ENCODE assay signal across 28 cellular contexts in the genomic region with DNA sequence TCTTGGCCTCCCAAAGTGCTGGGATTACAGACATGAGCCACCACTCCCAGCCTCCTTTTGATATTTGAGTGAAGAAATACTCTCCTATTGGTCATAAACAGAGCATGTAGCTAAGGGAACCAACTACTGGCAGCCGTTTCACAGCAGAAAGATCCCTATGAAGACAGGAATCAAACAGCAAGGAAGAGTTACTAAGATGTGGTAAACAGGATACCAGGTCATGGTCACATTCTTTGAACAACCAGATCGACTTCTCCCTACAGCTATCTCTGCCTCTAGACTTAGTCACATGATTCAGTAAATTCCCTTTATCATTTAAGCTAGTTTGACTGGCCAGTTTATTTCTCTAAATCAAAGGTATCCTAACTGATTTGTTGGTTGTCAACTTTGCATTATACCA.
"Had no signal": no experiment of that assay in that cellular context is flagged by ENCODE, and none has a peak within 500 bp of the region (broad histone marks: within the 10 kb centered on the region; RNA-seq: fewer than 3 reads in every experiment).

No MANE protein-coding gene starts in this region.

- H3K9me3 Mint-ChIP-seq: activated naive CD4-positive, alpha-beta T cell treated with anti-CD3 and anti-CD28 coated beads, Interleukin-2, amount 50 U/mL, for 24 hours; activated naive CD8-positive, alpha-beta T cell treated with anti-CD3 and anti-CD28 coated beads, Interleukin-2, amount 50 U/mL, for 24 hours; activated T-cell treated with anti-CD3 and anti-CD28 coated beads, Interleukin-2, amount 50 U/mL, for 24 hours had no signal

- ATAC-seq: activated CD4-positive, alpha-beta T cell treated with anti-CD3 and anti-CD28 coated beads for 36 hours; activated CD4-positive, CD25-positive, alpha-beta regulatory T cell treated with anti-CD3 and anti-CD28 coated beads, Interleukin-2, amount 50 U/mL, for 24 hours; activated CD8-positive, alpha-beta T cell treated with anti-CD3 and anti-CD28 coated beads, Interleukin-2, amount 10 ng/mL, durations not matched to agents 7 days and 5 days; activated naive CD8-positive, alpha-beta T cell treated with anti-CD3 and anti-CD28 coated beads, Interleukin-2, amount 50 U/mL, for 24 hours had no signal

- H3K4me3 Mint-ChIP-seq: activated CD4-positive, alpha-beta T cell treated with anti-CD3 and anti-CD28 coated beads for 36 hours; activated CD4-positive, alpha-beta T cell treated with anti-CD3 and anti-CD28 coated beads, Interleukin-2, amount 10 ng/mL, durations not matched to agents 7 days and 5 days; activated CD8-positive, alpha-beta T cell treated with anti-CD3 and anti-CD28 coated beads, Interleukin-2, amount 10 ng/mL, durations not matched to agents 7 days and 5 days; activated naive CD4-positive, alpha-beta T cell treated with anti-CD3 and anti-CD28 coated beads, Interleukin-2, amount 50 U/mL, for 24 hours; activated naive CD8-positive, alpha-beta T cell treated with anti-CD3 and anti-CD28 coated beads, Interleukin-2, amount 50 U/mL, for 24 hours; activated T-cell treated with anti-CD3 and anti-CD28 coated beads, Interleukin-2, amount 50 U/mL, for 24 hours had no signal

- H3K4me3 ChIP-seq: SK-N-MC had no signal

- H3K36me3 ChIP-seq: brain microvascular endothelial cell had no signal

- H3K4me2 ChIP-seq: KMS-11 had no signal

- H3K27ac ChIP-seq: brain microvascular endothelial cell, KMS-11, SK-N-MC had no signal

- H3K27ac Mint-ChIP-seq: activated CD4-positive, alpha-beta T cell treated with anti-CD3 and anti-CD28 coated beads for 36 hours; activated CD4-positive, alpha-beta T cell treated with anti-CD3 and anti-CD28 coated beads, Interleukin-2, amount 10 ng/mL, durations not matched to agents 7 days and 5 days; activated CD8-positive, alpha-beta T cell treated with anti-CD3 and anti-CD28 coated beads, Interleukin-2, amount 10 ng/mL, durations not matched to agents 7 days and 5 days; activated naive CD4-positive, alpha-beta T cell treated with anti-CD3 and anti-CD28 coated beads, Interleukin-2, amount 50 U/mL, for 24 hours; activated naive CD8-positive, alpha-beta T cell treated with anti-CD3 and anti-CD28 coated beads, Interleukin-2, amount 50 U/mL, for 24 hours; activated T-cell treated with anti-CD3 and anti-CD28 coated beads, Interleukin-2, amount 50 U/mL, for 24 hours; activated T-helper 2 cell treated with anti-CD3 and anti-CD28 coated beads, Interferon-gamma antibody, Interleukin-2, Interleukin-4, amounts not matched to agents 10 μg/mL and 5 μg/mL and 100 μg/mL, durations not matched to agents 14 hours and 24 hours and 36 hours had no signal

- H3K27me3 Mint-ChIP-seq: activated naive CD4-positive, alpha-beta T cell treated with anti-CD3 and anti-CD28 coated beads, Interleukin-2, amount 50 U/mL, for 24 hours; activated naive CD8-positive, alpha-beta T cell treated with anti-CD3 and anti-CD28 coated beads, Interleukin-2, amount 50 U/mL, for 24 hours; activated T-cell treated with anti-CD3 and anti-CD28 coated beads, Interleukin-2, amount 50 U/mL, for 24 hours had no signal

- DNase-seq: activated CD4-positive, alpha-beta T cell treated with anti-CD3 and anti-CD28 coated beads for 36 hours; activated CD4-positive, alpha-beta T cell treated with anti-CD3 and anti-CD28 coated beads, Interleukin-2, amount 10 ng/mL, durations not matched to agents 7 days and 5 days; activated CD4-positive, alpha-beta T cell treated with anti-CD3 and anti-CD28 coated beads, Interleukin-2, amount 50 U/mL, for 48 hours; activated CD8-positive, alpha-beta T cell treated with anti-CD3 and anti-CD28 coated beads, Interleukin-2, amount 10 ng/mL, durations not matched to agents 7 days and 5 days; activated gamma-delta T cell; activated naive CD4-positive, alpha-beta T cell treated with Interleukin-2 at 50 U/mL for 16 hours; activated naive CD8-positive, alpha-beta T cell treated with anti-CD3 and anti-CD28 coated beads, Interleukin-2, amount 50 U/mL, for 24 hours; activated T-cell treated with anti-CD3 and anti-CD28 coated beads, Interleukin-2, amount 50 U/mL, for 24 hours; amniotic stem cell; aorta; brain microvascular endothelial cell; MM.1S; MV-4-11; NCI-H1092; NCI-H1436 treated with DMSO at 0.1 percent for 48 hours; NCI-H1694 treated with DMSO at 0.1 percent for 48 hours; NCI-H2029; NCI-H345; NCI-H510A; NCI-H526; NCI-H748 treated with DMSO at 0.1 percent for 48 hours; OCI-M1; Right ventricle myocardium superior had no signal

- H3K27me3 ChIP-seq: brain microvascular endothelial cell had no signal
